Comparison of ENCODE assay signal across 19 cellular contexts in genomic region chr12:34340534-34341361, GRCh38.
DNase-seq lines count a peak whose midpoint lies in the region; ATAC-seq lines count a peak whose summit lies in the region.
"Had no signal": no experiment of that assay in that cellular context is flagged by ENCODE, and none has a peak within 500 bp of the region (broad histone marks: within the 10 kb centered on the region; RNA-seq: fewer than 3 reads in every experiment).

No MANE protein-coding gene starts in this region.

- H3K4me3 ChIP-seq in MG63: peak overlapping the region; percentile 12; the same call in 1 of the 2 replicates
- H3K4me3 ChIP-seq: HAP-1 had no signal

- H3K9me3 ChIP-seq in MG63: no peaks in the 10 kb centered on the region
- H3K9me3 ChIP-seq: HAP-1 had no signal

- H3K27me3 ChIP-seq in MG63: peaks cover 69% of the 10 kb centered on the region

- H3K4me1 Mint-ChIP-seq in activated CD8-positive, alpha-beta T cell treated with anti-CD3 and anti-CD28 coated beads, Interleukin-2, amount 10 ng/mL, durations not matched to agents 7 days and 5 days (ENCODE audit: low read depth): no peaks in the 10 kb centered on the region
- H3K4me1 Mint-ChIP-seq: IgD-negative memory B cell, T-helper 17 cell had no signal

- DNase-seq in DMS53 (lab: John Stamatoyannopoulos, UW) (peak; percentile 53), DMS53 treated with DMSO at 0.1 percent for 48 hours (lab: John Stamatoyannopoulos, UW; ENCODE audit: unreplicated experiment) (no peak), ACHN (peak; percentile 26), MG63 (peak; percentile 23), SW480 (ENCODE audit: low spot score) (peak; percentile 29), NCI-H1694 (lab: John Stamatoyannopoulos, UW) (no peak)
- DNase-seq in activated CD8-positive, alpha-beta T cell treated with anti-CD3 and anti-CD28 coated beads, Interleukin-2, amount 10 ng/mL, durations not matched to agents 7 days and 5 days: no peak
- DNase-seq in activated CD4-positive, CD25-positive, alpha-beta regulatory T cell (lab: John Stamatoyannopoulos, UW): no peak
- DNase-seq: 8988T, C1 segment of cervical spinal cord, MV-4-11, NCI-H1436 treated with DMSO at 0.1 percent for 48 hours, NCI-H2107, NCI-H446, NCI-H774, SHP77, T-helper 17 cell had no signal

- no peaks in the 10 kb centered on the region for H3K36me3 ChIP-seq in MG63
- H3K36me3 ChIP-seq: HAP-1 had no signal

- CTCF ChIA-PET in activated CD8-positive, alpha-beta T cell treated with anti-CD3 and anti-CD28 coated beads, Interleukin-2, amount 10 ng/mL, durations not matched to agents 7 days and 5 days (lab: Charles Lee): no interaction called here

- H3K9me3 Mint-ChIP-seq in activated CD8-positive, alpha-beta T cell treated with anti-CD3 and anti-CD28 coated beads, Interleukin-2, amount 10 ng/mL, durations not matched to agents 7 days and 5 days (ENCODE audit: insufficient read depth): peaks cover 7% of the 10 kb centered on the region
- H3K9me3 Mint-ChIP-seq: IgD-negative memory B cell had no signal

- no peak for ATAC-seq in activated CD8-positive, alpha-beta T cell treated with anti-CD3 and anti-CD28 coated beads, Interleukin-2, amount 10 ng/mL, durations not matched to agents 7 days and 5 days
- ATAC-seq: T-helper 17 cell had no signal

- H3K27me3 Mint-ChIP-seq in activated CD8-positive, alpha-beta T cell treated with anti-CD3 and anti-CD28 coated beads, Interleukin-2, amount 10 ng/mL, durations not matched to agents 7 days and 5 days (ENCODE audit: low read depth): no peaks in the 10 kb centered on the region
- H3K27me3 Mint-ChIP-seq: IgD-negative memory B cell, T-helper 17 cell had no signal

- no peak overlapping the region for H3K4me3 Mint-ChIP-seq in activated CD8-positive, alpha-beta T cell treated with anti-CD3 and anti-CD28 coated beads, Interleukin-2, amount 10 ng/mL, durations not matched to agents 7 days and 5 days
- H3K4me3 Mint-ChIP-seq: IgD-negative memory B cell, T-helper 17 cell had no signal

- H3K36me3 Mint-ChIP-seq in activated CD8-positive, alpha-beta T cell treated with anti-CD3 and anti-CD28 coated beads, Interleukin-2, amount 10 ng/mL, durations not matched to agents 7 days and 5 days (ENCODE audit: low read depth): no peaks in the 10 kb centered on the region
- H3K36me3 Mint-ChIP-seq: IgD-negative memory B cell had no signal

- H3K27ac Mint-ChIP-seq in activated CD8-positive, alpha-beta T cell treated with anti-CD3 and anti-CD28 coated beads, Interleukin-2, amount 10 ng/mL, durations not matched to agents 7 days and 5 days: no peak overlapping the region
- H3K27ac Mint-ChIP-seq: IgD-negative memory B cell, T-helper 17 cell had no signal

- in situ Hi-C loops in ACHN (cut with HindIII; ENCODE audit: low pct_ligation_motif_present, low pct_unique_long_range_greater_than_20kb, low sequenced_read_pairs): no loop called here

- POLR2A ChIA-PET in activated CD8-positive, alpha-beta T cell treated with anti-CD3 and anti-CD28 coated beads, Interleukin-2, amount 10 ng/mL, durations not matched to agents 7 days and 5 days (lab: Charles Lee): no interaction called here

Comparison
In these comparisons a context has a peak if more than half of its experiments do, and no peak if none do; other contexts are left out.
1. DNase-seq: peak in DMS53 (single experiment), ACHN (single experiment), MG63 (single experiment) and SW480 (single experiment); none in DMS53 treated with DMSO at 0.1 percent for 48 hours (single experiment), activated CD8-positive, alpha-beta T cell treated with anti-CD3 and anti-CD28 coated beads, Interleukin-2, amount 10 ng/mL, durations not matched to agents 7 days and 5 days (single experiment), NCI-H1694 (single experiment) and activated CD4-positive, CD25-positive, alpha-beta regulatory T cell (0 of 4).